ENCODE assay signal across 1 cellular context in the genomic region with DNA sequence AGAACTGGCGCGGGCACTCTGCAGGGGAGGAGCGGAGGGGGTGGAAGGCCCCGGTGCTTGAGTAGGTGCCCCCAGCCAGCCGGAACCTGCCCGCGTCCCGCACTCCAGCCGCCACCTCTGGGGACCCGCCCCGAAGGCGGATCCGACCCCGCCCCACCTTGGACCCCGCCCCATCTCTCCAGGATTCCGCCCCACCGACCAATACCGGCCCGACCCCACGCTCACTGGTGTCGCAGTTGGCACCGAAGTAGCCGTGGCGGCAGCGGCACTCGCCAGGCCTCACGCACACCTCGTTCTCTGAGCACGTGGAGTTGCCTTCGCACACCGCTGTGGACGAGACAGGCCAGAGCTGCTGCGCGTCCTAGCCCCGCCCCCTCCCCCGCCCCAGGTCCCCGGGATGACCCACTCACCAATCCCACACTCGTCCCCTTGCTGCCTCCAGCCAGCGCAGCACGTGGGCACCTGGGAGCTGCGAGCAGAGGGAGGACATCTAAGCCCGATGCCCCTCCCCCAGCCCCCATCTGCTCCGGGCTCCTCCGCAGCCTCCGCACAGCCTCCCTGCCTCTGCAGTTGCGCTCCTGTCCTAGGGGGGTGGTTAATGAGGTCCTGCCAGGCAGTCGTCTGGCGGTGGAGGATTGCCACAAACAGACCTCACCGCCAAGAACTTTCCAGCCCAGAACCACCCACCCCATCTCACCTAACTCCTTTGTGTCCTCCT.
TF ChIP-seq lines count a peak whose summit lies in the region.

No MANE protein-coding gene starts in this region.

TF ChIP-seq in neural cell, 6 proteins besides CTCF, POLR2A, EP300 and RAD21 (continued from another document):
- TF ChIP-seq, protein P1, sequence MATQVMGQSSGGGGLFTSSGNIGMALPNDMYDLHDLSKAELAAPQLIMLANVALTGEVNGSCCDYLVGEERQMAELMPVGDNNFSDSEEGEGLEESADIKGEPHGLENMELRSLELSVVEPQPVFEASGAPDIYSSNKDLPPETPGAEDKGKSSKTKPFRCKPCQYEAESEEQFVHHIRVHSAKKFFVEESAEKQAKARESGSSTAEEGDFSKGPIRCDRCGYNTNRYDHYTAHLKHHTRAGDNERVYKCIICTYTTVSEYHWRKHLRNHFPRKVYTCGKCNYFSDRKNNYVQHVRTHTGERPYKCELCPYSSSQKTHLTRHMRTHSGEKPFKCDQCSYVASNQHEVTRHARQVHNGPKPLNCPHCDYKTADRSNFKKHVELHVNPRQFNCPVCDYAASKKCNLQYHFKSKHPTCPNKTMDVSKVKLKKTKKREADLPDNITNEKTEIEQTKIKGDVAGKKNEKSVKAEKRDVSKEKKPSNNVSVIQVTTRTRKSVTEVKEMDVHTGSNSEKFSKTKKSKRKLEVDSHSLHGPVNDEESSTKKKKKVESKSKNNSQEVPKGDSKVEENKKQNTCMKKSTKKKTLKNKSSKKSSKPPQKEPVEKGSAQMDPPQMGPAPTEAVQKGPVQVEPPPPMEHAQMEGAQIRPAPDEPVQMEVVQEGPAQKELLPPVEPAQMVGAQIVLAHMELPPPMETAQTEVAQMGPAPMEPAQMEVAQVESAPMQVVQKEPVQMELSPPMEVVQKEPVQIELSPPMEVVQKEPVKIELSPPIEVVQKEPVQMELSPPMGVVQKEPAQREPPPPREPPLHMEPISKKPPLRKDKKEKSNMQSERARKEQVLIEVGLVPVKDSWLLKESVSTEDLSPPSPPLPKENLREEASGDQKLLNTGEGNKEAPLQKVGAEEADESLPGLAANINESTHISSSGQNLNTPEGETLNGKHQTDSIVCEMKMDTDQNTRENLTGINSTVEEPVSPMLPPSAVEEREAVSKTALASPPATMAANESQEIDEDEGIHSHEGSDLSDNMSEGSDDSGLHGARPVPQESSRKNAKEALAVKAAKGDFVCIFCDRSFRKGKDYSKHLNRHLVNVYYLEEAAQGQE (IDR thresholded peaks at IDR 0.05; ENCODE audit: borderline replicate concordance): no peak
